In the genomic region with DNA sequence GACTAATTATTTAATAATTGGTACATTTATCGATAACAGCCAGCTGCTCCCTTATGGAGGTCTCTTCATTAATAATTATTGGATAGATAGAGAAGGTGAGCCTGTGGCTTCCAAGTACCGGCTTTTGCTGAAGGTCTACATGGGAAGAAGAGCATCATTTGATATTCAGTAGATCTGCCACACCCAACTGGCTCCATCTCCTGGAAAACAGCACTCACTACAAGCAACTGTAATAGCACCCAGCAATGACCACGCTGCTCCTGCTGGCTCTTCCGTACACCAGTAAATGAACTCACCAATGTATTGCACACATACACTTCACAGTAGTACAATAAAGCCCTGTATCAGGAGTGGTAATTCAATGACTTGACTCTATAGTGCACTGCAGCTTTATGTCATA, we compare ENCODE assay signal across 1 cellular context.
TF ChIP-seq lines count a peak whose summit lies in the region.

No MANE protein-coding gene starts in this region.

TF ChIP-seq in HepG2, 621 proteins besides CTCF, POLR2A, EP300 and RAD21 (continued from another document):
- TF ChIP-seq, protein P1, sequence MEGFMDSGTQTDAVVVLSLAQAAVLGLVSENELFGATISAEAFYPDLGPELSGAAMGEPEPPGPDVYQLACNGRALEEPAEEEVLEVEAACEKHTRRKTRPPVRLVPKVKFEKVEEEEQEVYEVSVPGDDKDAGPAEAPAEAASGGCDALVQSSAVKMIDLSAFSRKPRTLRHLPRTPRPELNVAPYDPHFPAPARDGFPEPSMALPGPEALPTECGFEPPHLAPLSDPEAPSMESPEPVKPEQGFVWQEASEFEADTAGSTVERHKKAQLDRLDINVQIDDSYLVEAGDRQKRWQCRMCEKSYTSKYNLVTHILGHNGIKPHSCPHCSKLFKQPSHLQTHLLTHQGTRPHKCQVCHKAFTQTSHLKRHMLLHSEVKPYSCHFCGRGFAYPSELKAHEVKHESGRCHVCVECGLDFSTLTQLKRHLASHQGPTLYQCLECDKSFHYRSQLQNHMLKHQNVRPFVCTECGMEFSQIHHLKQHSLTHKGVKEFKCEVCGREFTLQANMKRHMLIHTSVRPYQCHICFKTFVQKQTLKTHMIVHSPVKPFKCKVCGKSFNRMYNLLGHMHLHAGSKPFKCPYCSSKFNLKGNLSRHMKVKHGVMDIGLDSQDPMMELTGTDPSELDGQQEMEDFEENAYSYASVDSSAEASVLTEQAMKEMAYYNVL (CRISPR knock-in tag; IDR thresholded peaks at IDR 0.05; ENCODE audit: borderline replicate concordance) = no peak
- TF ChIP-seq NFE2L2 (IDR thresholded peaks at IDR 0.05; ENCODE audit: low read length) (no peak), ZNF652 (CRISPR knock-in tag; IDR thresholded peaks at IDR 0.05; ENCODE audit: borderline replicate concordance, low read depth) (no peak), ZNF660 (CRISPR knock-in tag; IDR thresholded peaks at IDR 0.05; ENCODE audit: borderline replicate concordance, low read depth) (no peak), SRSF1 (optimal IDR thresholded peaks at IDR 0.05; ENCODE audit: low read depth, low read length) (no peak), XRCC5 (optimal IDR thresholded peaks at IDR 0.05; ENCODE audit: low read length) (peak; percentile 63), ZNF33A (CRISPR knock-in tag; IDR thresholded peaks at IDR 0.05; ENCODE audit: borderline replicate concordance) (no peak), ZFYVE20 (CRISPR knock-in tag; IDR thresholded peaks at IDR 0.05; ENCODE audit: borderline replicate concordance, low read depth) (no peak), STAG1 (CRISPR knock-in tag; IDR thresholded peaks at IDR 0.05) (peak; percentile 80), SMC3 (IDR thresholded peaks at IDR 0.05; ENCODE audit: low read length) (peak; percentile 89), GABPB1 (CRISPR knock-in tag; IDR thresholded peaks at IDR 0.05) (no peak), NFKB2 (CRISPR knock-in tag; IDR thresholded peaks at IDR 0.05; ENCODE audit: borderline replicate concordance) (no peak), ZSCAN29 (CRISPR knock-in tag; conservative IDR thresholded peaks at IDR 0.05) (no peak), NR2F6 (IDR thresholded peaks at IDR 0.05) (no peak), NR2F6 (CRISPR knock-in tag; IDR thresholded peaks at IDR 0.05) (no peak), ZNF792 (CRISPR knock-in tag; IDR thresholded peaks at IDR 0.05) (no peak), ZFP36L2 (CRISPR knock-in tag; IDR thresholded peaks at IDR 0.05) (no peak), STAT5B (CRISPR knock-in tag; IDR thresholded peaks at IDR 0.05) (no peak), ZNF569 (CRISPR knock-in tag; IDR thresholded peaks at IDR 0.05; ENCODE audit: borderline replicate concordance) (no peak), KLF13 (CRISPR knock-in tag; IDR thresholded peaks at IDR 0.05) (no peak), ZNF7 (CRISPR knock-in tag; IDR thresholded peaks at IDR 0.05) (no peak), ZNF234 (CRISPR knock-in tag; conservative IDR thresholded peaks at IDR 0.05) (no peak), MED13 (CRISPR knock-in tag; IDR thresholded peaks at IDR 0.05) (no peak), ZNF432 (CRISPR knock-in tag; IDR thresholded peaks at IDR 0.05; ENCODE audit: borderline replicate concordance) (no peak), AGO2 (optimal IDR thresholded peaks at IDR 0.05; ENCODE audit: low read depth, low read length) (no peak), KLF12 (CRISPR knock-in tag; IDR thresholded peaks at IDR 0.05; ENCODE audit: borderline replicate concordance) (peak; percentile 95; the same call in 1 of the 2 replicates), BRD4 (CRISPR knock-in tag; IDR thresholded peaks at IDR 0.05) (no peak), CCAR2 (optimal IDR thresholded peaks at IDR 0.05; ENCODE audit: low read depth, low read length) (no peak), ZNF615 (CRISPR knock-in tag; IDR thresholded peaks at IDR 0.05; ENCODE audit: borderline replicate concordance) (no peak; the same call in 1 of the 2 replicates), WIZ (CRISPR knock-in tag; IDR thresholded peaks at IDR 0.05) (no peak)
- TF ChIP-seq, protein P2, sequence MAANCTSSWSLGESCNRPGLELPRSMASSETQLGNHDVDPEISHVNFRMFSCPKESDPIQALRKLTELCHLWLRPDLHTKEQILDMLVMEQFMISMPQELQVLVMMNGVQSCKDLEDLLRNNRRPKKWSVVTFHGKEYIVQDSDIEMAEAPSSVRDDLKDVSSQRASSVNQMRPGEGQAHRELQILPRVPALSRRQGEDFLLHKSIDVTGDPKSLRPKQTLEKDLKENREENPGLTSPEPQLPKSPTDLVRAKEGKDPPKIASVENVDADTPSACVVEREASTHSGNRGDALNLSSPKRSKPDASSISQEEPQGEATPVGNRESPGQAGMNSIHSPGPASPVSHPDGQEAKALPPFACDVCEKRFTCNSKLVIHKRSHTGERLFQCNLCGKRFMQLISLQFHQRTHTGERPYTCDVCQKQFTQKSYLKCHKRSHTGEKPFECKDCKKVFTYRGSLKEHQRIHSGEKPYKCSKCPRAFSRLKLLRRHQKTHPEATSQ (CRISPR knock-in tag; IDR thresholded peaks at IDR 0.05; ENCODE audit: borderline replicate concordance) = no peak
- TF ChIP-seq, protein P3, sequence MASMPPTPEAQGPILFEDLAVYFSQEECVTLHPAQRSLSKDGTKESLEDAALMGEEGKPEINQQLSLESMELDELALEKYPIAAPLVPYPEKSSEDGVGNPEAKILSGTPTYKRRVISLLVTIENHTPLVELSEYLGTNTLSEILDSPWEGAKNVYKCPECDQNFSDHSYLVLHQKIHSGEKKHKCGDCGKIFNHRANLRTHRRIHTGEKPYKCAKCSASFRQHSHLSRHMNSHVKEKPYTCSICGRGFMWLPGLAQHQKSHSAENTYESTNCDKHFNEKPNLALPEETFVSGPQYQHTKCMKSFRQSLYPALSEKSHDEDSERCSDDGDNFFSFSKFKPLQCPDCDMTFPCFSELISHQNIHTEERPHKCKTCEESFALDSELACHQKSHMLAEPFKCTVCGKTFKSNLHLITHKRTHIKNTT (CRISPR knock-in tag; IDR thresholded peaks at IDR 0.05) = no peak
- TF ChIP-seq, protein P4, sequence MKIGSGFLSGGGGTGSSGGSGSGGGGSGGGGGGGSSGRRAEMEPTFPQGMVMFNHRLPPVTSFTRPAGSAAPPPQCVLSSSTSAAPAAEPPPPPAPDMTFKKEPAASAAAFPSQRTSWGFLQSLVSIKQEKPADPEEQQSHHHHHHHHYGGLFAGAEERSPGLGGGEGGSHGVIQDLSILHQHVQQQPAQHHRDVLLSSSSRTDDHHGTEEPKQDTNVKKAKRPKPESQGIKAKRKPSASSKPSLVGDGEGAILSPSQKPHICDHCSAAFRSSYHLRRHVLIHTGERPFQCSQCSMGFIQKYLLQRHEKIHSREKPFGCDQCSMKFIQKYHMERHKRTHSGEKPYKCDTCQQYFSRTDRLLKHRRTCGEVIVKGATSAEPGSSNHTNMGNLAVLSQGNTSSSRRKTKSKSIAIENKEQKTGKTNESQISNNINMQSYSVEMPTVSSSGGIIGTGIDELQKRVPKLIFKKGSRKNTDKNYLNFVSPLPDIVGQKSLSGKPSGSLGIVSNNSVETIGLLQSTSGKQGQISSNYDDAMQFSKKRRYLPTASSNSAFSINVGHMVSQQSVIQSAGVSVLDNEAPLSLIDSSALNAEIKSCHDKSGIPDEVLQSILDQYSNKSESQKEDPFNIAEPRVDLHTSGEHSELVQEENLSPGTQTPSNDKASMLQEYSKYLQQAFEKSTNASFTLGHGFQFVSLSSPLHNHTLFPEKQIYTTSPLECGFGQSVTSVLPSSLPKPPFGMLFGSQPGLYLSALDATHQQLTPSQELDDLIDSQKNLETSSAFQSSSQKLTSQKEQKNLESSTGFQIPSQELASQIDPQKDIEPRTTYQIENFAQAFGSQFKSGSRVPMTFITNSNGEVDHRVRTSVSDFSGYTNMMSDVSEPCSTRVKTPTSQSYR (CRISPR knock-in tag; IDR thresholded peaks at IDR 0.05; ENCODE audit: borderline replicate concordance) = no peak
- TF ChIP-seq, protein P5, sequence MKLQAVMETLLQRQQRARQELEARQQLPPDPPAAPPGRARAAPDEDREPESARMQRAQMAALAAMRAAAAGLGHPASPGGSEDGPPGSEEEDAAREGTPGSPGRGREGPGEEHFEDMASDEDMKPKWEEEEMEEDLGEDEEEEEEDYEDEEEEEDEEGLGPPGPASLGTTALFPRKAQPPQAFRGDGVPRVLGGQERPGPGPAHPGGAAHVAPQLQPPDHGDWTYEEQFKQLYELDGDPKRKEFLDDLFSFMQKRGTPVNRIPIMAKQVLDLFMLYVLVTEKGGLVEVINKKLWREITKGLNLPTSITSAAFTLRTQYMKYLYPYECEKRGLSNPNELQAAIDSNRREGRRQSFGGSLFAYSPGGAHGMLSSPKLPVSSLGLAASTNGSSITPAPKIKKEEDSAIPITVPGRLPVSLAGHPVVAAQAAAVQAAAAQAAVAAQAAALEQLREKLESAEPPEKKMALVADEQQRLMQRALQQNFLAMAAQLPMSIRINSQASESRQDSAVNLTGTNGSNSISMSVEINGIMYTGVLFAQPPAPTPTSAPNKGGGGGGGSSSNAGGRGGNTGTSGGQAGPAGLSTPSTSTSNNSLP (IDR thresholded peaks at IDR 0.05; ENCODE audit: low read depth, low read length) = 0 out of 2 replicates have a peak, but pooled peaks have one; percentile 63
- TF ChIP-seq, protein P6, sequence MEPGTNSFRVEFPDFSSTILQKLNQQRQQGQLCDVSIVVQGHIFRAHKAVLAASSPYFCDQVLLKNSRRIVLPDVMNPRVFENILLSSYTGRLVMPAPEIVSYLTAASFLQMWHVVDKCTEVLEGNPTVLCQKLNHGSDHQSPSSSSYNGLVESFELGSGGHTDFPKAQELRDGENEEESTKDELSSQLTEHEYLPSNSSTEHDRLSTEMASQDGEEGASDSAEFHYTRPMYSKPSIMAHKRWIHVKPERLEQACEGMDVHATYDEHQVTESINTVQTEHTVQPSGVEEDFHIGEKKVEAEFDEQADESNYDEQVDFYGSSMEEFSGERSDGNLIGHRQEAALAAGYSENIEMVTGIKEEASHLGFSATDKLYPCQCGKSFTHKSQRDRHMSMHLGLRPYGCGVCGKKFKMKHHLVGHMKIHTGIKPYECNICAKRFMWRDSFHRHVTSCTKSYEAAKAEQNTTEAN (CRISPR knock-in tag; conservative IDR thresholded peaks at IDR 0.05) = no peak
